8 cellular contexts compared by ENCODE assay signal in the genomic region with DNA sequence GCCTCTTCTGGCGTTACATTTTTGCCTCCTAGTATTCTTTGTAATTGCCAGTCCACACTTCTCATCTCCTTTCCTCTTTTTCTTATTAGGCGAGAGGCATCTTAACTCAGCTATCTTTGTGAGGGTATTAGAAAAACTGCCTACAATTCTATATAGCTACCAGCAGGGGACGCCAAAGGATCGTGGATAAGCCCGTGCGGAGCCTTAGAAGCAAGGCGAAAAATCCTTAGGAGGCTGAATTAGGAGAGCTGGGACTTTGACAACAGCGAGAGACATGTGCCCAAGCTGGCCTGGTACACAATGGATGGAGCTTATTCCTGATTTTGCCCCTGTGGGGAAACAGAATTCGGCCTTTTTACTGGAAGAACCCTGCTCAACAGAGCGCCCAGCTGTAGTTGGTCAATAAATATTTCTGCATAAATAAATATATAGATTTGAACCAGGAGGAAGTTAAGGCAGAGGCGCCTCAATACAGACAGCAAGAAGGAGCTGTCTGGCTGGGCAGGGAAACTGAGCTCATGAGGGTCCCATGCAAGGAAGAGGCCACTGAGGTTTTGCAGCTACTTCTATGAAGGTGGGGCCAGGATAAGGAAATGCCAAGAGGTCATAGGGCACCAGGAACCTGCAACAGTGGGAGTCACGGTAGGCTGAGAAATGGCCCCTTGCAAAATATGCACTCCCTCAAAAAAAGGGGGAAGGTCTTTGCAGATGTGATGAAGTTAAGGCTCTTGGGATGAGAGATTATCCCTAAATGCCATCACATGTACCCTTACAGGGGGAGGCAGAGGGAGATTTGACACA. TPM values are rescaled to one million over a fixed set of nuclear protein-coding genes. Genes with fewer than 3 reads are reported as not detected.
DNase-seq lines count a peak whose midpoint lies in the region; ATAC-seq and TF ChIP-seq lines count a peak whose summit lies in the region.

No MANE protein-coding gene starts in this region.

- intact Hi-C loops in colonic mucosa (cut with DNase I) (no loop called here), thyroid gland (cut with DNase I) (loop anchor here (5.0 kb wide), 1 partner anchor 527 kb away; no protein-coding TSS in a partner anchor)

- no peaks in the 10 kb centered on the region for H3K36me3 ChIP-seq in colonic mucosa
- H3K36me3 ChIP-seq in liver (ENCODE audit: control insufficient read depth in 4 of 4, insufficient read depth in 3 of 4, low read depth in 1 of 4, low read length in 3 of 4), result no peaks in the 10 kb centered on the region
- H3K36me3 ChIP-seq in thyroid gland, result no peaks in the 10 kb centered on the region

- H3K4me1 ChIP-seq in colonic mucosa (no peaks in the 10 kb centered on the region), liver (ENCODE audit: control insufficient read depth in 4 of 4, insufficient read depth in 4 of 4, low read length in 3 of 4) (no peaks in the 10 kb centered on the region), thyroid gland (no peaks in the 10 kb centered on the region)

- peak; percentile 77 for DNase-seq in AG08395 (ENCODE audit: low spot score)
- DNase-seq in NCI-H1092 (lab: John Stamatoyannopoulos, UW), result peak; percentile 48
- peak; percentile 46 for DNase-seq in SIG-M5 (lab: John Stamatoyannopoulos, UW)
- no peak for DNase-seq in colonic mucosa
- DNase-seq in thyroid gland, result peak; percentile 17 to 30

- H3K27me3 ChIP-seq in colonic mucosa, result no peaks in the 10 kb centered on the region
- peaks cover 0 to 6% (median 0%) of the 10 kb centered on the region in 4 donors for H3K27me3 ChIP-seq in liver (ENCODE audit: control insufficient read depth in 4 of 4, insufficient read depth in 4 of 4, low read length in 3 of 4)
- no peaks in the 10 kb centered on the region for H3K27me3 ChIP-seq in thyroid gland

- H3K9me3 ChIP-seq in colonic mucosa (no peaks in the 10 kb centered on the region), liver (ENCODE audit: control insufficient read depth in 4 of 4, low read length in 3 of 4) (no peaks in the 10 kb centered on the region), thyroid gland (no peaks in the 10 kb centered on the region)

- H3K27ac ChIP-seq in colonic mucosa (no peak overlapping the region), liver (ENCODE audit: low read depth in 1 of 2, low read length in 2 of 2) (no peak overlapping the region), thyroid gland (no peak overlapping the region)

- no peak for ATAC-seq in GM18517 (IDR thresholded peaks at IDR 0.05; ENCODE audit: unreplicated experiment)

- peak; percentile 98 to 99 for TF ChIP-seq RAD21 in liver (IDR thresholded peaks at IDR 0.05)

- H3K4me3 ChIP-seq in colonic mucosa (no peak overlapping the region), liver (ENCODE audit: low read depth in 1 of 3, low read length in 3 of 3) (no peak overlapping the region), thyroid gland (replicated peaks in 1 of 3) (no peak overlapping the region)

- no peak for TF ChIP-seq POLR2A in thyroid gland (IDR thresholded peaks at IDR 0.05)

- 14% methylated on average over 12 of the region's 12 CpGs for WGBS in liver
- WGBS in thyroid gland, 2 donors, result 20 to 23% methylated on average over 12 of the region's 12 CpGs

- TF ChIP-seq CTCF in GM12874 (IDR thresholded peaks at IDR 0.05; ENCODE audit: insufficient read depth, low read depth, low read length), result peak; percentile 88
- peak; percentile 82 for TF ChIP-seq CTCF in colonic mucosa (IDR thresholded peaks at IDR 0.05)
- peak; percentile 98 for TF ChIP-seq CTCF in liver (IDR thresholded peaks at IDR 0.05; ENCODE audit: low read depth, low read length, missing input control)
- peak; percentile 80 to 92 (median 90) for TF ChIP-seq CTCF in thyroid gland (IDR thresholded peaks at IDR 0.05)

- H3K9ac ChIP-seq in colonic mucosa (ENCODE audit: low read depth in 2 of 2, low read length in 2 of 2) (no peak overlapping the region), liver (ENCODE audit: low read depth in 1 of 2, low read length in 2 of 2) (no peak overlapping the region)

TF ChIP-seq in liver, 16 proteins besides CTCF, POLR2A, EP300 and RAD21:
- TF ChIP-seq, protein P1, sequence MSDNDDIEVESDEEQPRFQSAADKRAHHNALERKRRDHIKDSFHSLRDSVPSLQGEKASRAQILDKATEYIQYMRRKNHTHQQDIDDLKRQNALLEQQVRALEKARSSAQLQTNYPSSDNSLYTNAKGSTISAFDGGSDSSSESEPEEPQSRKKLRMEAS (IDR thresholded peaks at IDR 0.05), result no peak
- no peak for TF ChIP-seq ATF3 (IDR thresholded peaks at IDR 0.05)
- TF ChIP-seq FOXA2 (IDR thresholded peaks at IDR 0.05), result no peak
- no peak for TF ChIP-seq HNF4G (IDR thresholded peaks at IDR 0.05)
- no peak for TF ChIP-seq NR2F2 (IDR thresholded peaks at IDR 0.05)
- TF ChIP-seq, protein P2, sequence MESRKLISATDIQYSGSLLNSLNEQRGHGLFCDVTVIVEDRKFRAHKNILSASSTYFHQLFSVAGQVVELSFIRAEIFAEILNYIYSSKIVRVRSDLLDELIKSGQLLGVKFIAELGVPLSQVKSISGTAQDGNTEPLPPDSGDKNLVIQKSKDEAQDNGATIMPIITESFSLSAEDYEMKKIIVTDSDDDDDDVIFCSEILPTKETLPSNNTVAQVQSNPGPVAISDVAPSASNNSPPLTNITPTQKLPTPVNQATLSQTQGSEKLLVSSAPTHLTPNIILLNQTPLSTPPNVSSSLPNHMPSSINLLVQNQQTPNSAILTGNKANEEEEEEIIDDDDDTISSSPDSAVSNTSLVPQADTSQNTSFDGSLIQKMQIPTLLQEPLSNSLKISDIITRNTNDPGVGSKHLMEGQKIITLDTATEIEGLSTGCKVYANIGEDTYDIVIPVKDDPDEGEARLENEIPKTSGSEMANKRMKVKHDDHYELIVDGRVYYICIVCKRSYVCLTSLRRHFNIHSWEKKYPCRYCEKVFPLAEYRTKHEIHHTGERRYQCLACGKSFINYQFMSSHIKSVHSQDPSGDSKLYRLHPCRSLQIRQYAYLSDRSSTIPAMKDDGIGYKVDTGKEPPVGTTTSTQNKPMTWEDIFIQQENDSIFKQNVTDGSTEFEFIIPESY (IDR thresholded peaks at IDR 0.05), result no peak
- no peak for TF ChIP-seq EGR1 (IDR thresholded peaks at IDR 0.05; ENCODE audit: low read depth in 2 of 2)
- TF ChIP-seq SP1 (IDR thresholded peaks at IDR 0.05), result no peak
- no peak for TF ChIP-seq JUND (IDR thresholded peaks at IDR 0.05)
- TF ChIP-seq GABPA (IDR thresholded peaks at IDR 0.05 in 1 of 2, conservative IDR thresholded peaks at IDR 0.05 in 1 of 2), result no peak
- TF ChIP-seq REST (IDR thresholded peaks at IDR 0.05), result no peak
- TF ChIP-seq TAF1 (conservative IDR thresholded peaks at IDR 0.05), result no peak
- TF ChIP-seq RXRA (IDR thresholded peaks at IDR 0.05), result no peak
- no peak for TF ChIP-seq HNF4A (conservative IDR thresholded peaks at IDR 0.05)
- no peak for TF ChIP-seq YY1 (IDR thresholded peaks at IDR 0.05)
- TF ChIP-seq FOXA1 (IDR thresholded peaks at IDR 0.05), result no peak

RNA-seq across cellular contexts. Expression of gene RBM19, which starts 14.6 kb away (rescaled TPM):
- total RNA-seq in colonic mucosa, result 10 to 100 TPM; 13.5 to 33.1 TPM
- 10 to 100 TPM in 1 of 2 donors, 1 to 10 TPM in 1; 10.0 to 18.7 TPM for total RNA-seq in liver
- 1 to 10 TPM; 7.9 TPM for polyA plus RNA-seq in liver
- 10 to 100 TPM; 27.3 to 40.6 (median 36.1) TPM for total RNA-seq in thyroid gland
